ENCODE assay signal across 34 cellular contexts in the genomic region with DNA sequence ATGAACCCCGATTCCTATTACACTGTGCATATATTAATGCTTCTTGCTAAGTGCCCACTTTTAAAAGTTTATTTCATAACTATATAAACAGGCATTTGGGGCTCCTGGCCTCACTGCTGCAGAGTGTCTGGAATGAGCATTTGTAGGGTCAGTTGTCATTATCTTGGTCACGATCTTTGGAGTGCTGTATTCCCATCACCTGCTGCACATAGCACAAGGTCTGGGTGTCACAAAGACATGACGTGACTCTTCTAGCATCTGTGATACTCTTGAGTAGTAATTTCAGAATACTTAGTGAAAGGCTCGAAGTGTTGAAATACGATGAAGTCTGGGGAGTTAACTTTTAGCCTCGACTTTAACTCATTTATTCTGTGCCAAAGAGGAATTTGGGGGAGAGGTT.
"Had no signal": no experiment of that assay in that cellular context is flagged by ENCODE, and none has a peak within 500 bp of the region (broad histone marks: within the 10 kb centered on the region; RNA-seq: fewer than 3 reads in every experiment).

No MANE protein-coding gene starts in this region.

- H3K4me3 ChIP-seq: adrenal gland, body of pancreas, gastrocnemius medialis, heart left ventricle had no signal

- H3K27me3 Mint-ChIP-seq: activated CD4-positive, alpha-beta memory T cell treated with anti-CD3 and anti-CD28 coated beads for 36 hours; activated CD4-positive, alpha-beta T cell treated with anti-CD3 and anti-CD28 coated beads for 36 hours; activated CD4-positive, alpha-beta T cell treated with anti-CD3 and anti-CD28 coated beads, Interleukin-2, amount 10 ng/mL, durations not matched to agents 24 days and 14 days; activated CD8-positive, alpha-beta memory T cell treated with anti-CD3 and anti-CD28 coated beads, Interleukin-2, amount 10 ng/mL, durations not matched to agents 7 days and 5 days; activated naive CD4-positive, alpha-beta T cell treated with anti-CD3 and anti-CD28 coated beads, Interleukin-2, amount 50 U/mL, for 24 hours; activated naive CD8-positive, alpha-beta T cell treated with anti-CD3 and anti-CD28 coated beads for 36 hours; activated naive CD8-positive, alpha-beta T cell treated with anti-CD3 and anti-CD28 coated beads, Interleukin-2, amount 50 U/mL, for 24 hours; T-helper 17 cell had no signal

- H3K9me3 Mint-ChIP-seq: activated naive CD8-positive, alpha-beta T cell treated with anti-CD3 and anti-CD28 coated beads, Interleukin-2, amount 50 U/mL, for 24 hours had no signal

- ATAC-seq: activated CD4-positive, alpha-beta T cell treated with anti-CD3 and anti-CD28 coated beads for 36 hours; activated CD8-positive, alpha-beta memory T cell treated with anti-CD3 and anti-CD28 coated beads, Interleukin-2, amount 10 ng/mL, durations not matched to agents 7 days and 5 days; activated CD8-positive, alpha-beta T cell treated with anti-CD3 and anti-CD28 coated beads, Interleukin-2, amount 10 ng/mL, durations not matched to agents 7 days and 5 days; activated naive CD8-positive, alpha-beta T cell treated with anti-CD3 and anti-CD28 coated beads, Interleukin-2, amount 50 U/mL, for 24 hours; body of pancreas; esophagus mucosa; foreskin keratinocyte; gastrocnemius medialis; heart left ventricle; T-helper 17 cell had no signal

- H3K27ac ChIP-seq: adrenal gland, body of pancreas, epithelial cell of prostate, foreskin keratinocyte, gastrocnemius medialis, heart left ventricle had no signal

- H3K4me1 ChIP-seq: adrenal gland, foreskin keratinocyte, gastrocnemius medialis, heart left ventricle had no signal

- H3K27me3 ChIP-seq: adrenal gland, foreskin keratinocyte, gastrocnemius medialis, heart left ventricle had no signal

- DNase-seq: activated CD4-positive, alpha-beta memory T cell treated with anti-CD3 and anti-CD28 coated beads for 36 hours; activated CD4-positive, alpha-beta T cell treated with anti-CD3 and anti-CD28 coated beads for 36 hours; activated CD4-positive, alpha-beta T cell treated with anti-CD3 and anti-CD28 coated beads, Interleukin-2, amount 10 ng/mL, durations not matched to agents 24 days and 14 days; activated CD4-positive, CD25-positive, alpha-beta regulatory T cell; activated CD4-positive, CD25-positive, alpha-beta regulatory T cell treated with anti-CD3 and anti-CD28 coated beads, Interleukin-2, amount 50 U/mL, for 72 hours; activated CD8-positive, alpha-beta memory T cell treated with anti-CD3 and anti-CD28 coated beads, Interleukin-2, amount 10 ng/mL, durations not matched to agents 7 days and 5 days; activated CD8-positive, alpha-beta memory T cell treated with anti-CD3 and anti-CD28 coated beads, Interleukin-2, amount 50 U/mL, for 4 hours; activated CD8-positive, alpha-beta T cell treated with anti-CD3 and anti-CD28 coated beads, Interleukin-2, amount 10 ng/mL, durations not matched to agents 7 days and 5 days; activated effector memory CD4-positive, alpha-beta T cell treated with anti-CD3 and anti-CD28 coated beads, Interleukin-2, amount 50 U/mL, for 16 hours; activated naive CD4-positive, alpha-beta T cell treated with anti-CD3 and anti-CD28 coated beads for 36 hours; activated naive CD8-positive, alpha-beta T cell treated with anti-CD3 and anti-CD28 coated beads for 36 hours; activated naive CD8-positive, alpha-beta T cell treated with anti-CD3 and anti-CD28 coated beads, Interleukin-2, amount 50 U/mL, for 24 hours; activated T-cell treated with anti-CD3 and anti-CD28 coated beads, Interleukin-2, amount 50 U/mL, for 1 hour; activated T-cell treated with anti-CD3 and anti-CD28 coated beads, Interleukin-2, amount 50 U/mL, for 48 hours; adrenal gland; amygdala; aorta; body of pancreas; caudate nucleus; cortex of kidney; effector CD8-positive, alpha-beta T cell; foreskin keratinocyte; gastrocnemius medialis; glutamatergic neuron; heart left ventricle; T-helper 1 cell; T-helper 17 cell; T1000 had no signal

- H3K36me3 Mint-ChIP-seq: activated CD4-positive, alpha-beta memory T cell treated with anti-CD3 and anti-CD28 coated beads for 36 hours; activated CD8-positive, alpha-beta memory T cell treated with anti-CD3 and anti-CD28 coated beads, Interleukin-2, amount 10 ng/mL, durations not matched to agents 7 days and 5 days; activated naive CD4-positive, alpha-beta T cell treated with anti-CD3 and anti-CD28 coated beads, Interleukin-2, amount 50 U/mL, for 24 hours; activated naive CD8-positive, alpha-beta T cell treated with anti-CD3 and anti-CD28 coated beads for 36 hours had no signal

- H3K36me3 ChIP-seq: adrenal gland, gastrocnemius medialis, heart left ventricle had no signal

- H3K9me3 ChIP-seq: adrenal gland, body of pancreas, gastrocnemius medialis, heart left ventricle had no signal

- H3K4me3 Mint-ChIP-seq: activated CD4-positive, alpha-beta memory T cell treated with anti-CD3 and anti-CD28 coated beads for 36 hours; activated CD4-positive, alpha-beta T cell treated with anti-CD3 and anti-CD28 coated beads for 36 hours; activated CD4-positive, alpha-beta T cell treated with anti-CD3 and anti-CD28 coated beads, Interleukin-2, amount 10 ng/mL, durations not matched to agents 24 days and 14 days; activated CD8-positive, alpha-beta memory T cell treated with anti-CD3 and anti-CD28 coated beads, Interleukin-2, amount 10 ng/mL, durations not matched to agents 7 days and 5 days; activated CD8-positive, alpha-beta T cell treated with anti-CD3 and anti-CD28 coated beads, Interleukin-2, amount 10 ng/mL, durations not matched to agents 7 days and 5 days; activated naive CD4-positive, alpha-beta T cell treated with anti-CD3 and anti-CD28 coated beads for 36 hours; activated naive CD4-positive, alpha-beta T cell treated with anti-CD3 and anti-CD28 coated beads, Interleukin-2, amount 50 U/mL, for 24 hours; activated naive CD8-positive, alpha-beta T cell treated with anti-CD3 and anti-CD28 coated beads for 36 hours; activated naive CD8-positive, alpha-beta T cell treated with anti-CD3 and anti-CD28 coated beads, Interleukin-2, amount 50 U/mL, for 24 hours; activated T-helper 1 cell treated with anti-CD3 and anti-CD28 coated beads, Interleukin-12 subunit alpha, Interleukin-12 subunit beta, Interleukin-2, Interleukin-4 antibody, amounts not matched to agents 30 ng/mL and 10 ng/mL and 1 ng/mL, durations not matched to agents 14 hours and 24 hours and 36 hours; T-helper 17 cell; T-helper 2 cell treated with Interferon-gamma antibody and Interleukin-4, amounts not matched to agents 5 μg/mL and 100 μg/mL, for 36 hours had no signal

- H3K27ac Mint-ChIP-seq: activated CD4-positive, alpha-beta memory T cell treated with anti-CD3 and anti-CD28 coated beads for 36 hours; activated CD4-positive, alpha-beta T cell treated with anti-CD3 and anti-CD28 coated beads for 36 hours; activated CD4-positive, alpha-beta T cell treated with anti-CD3 and anti-CD28 coated beads, Interleukin-2, amount 10 ng/mL, durations not matched to agents 24 days and 14 days; activated CD8-positive, alpha-beta memory T cell treated with anti-CD3 and anti-CD28 coated beads, Interleukin-2, amount 10 ng/mL, durations not matched to agents 7 days and 5 days; activated CD8-positive, alpha-beta T cell treated with anti-CD3 and anti-CD28 coated beads, Interleukin-2, amount 10 ng/mL, durations not matched to agents 7 days and 5 days; activated naive CD4-positive, alpha-beta T cell treated with anti-CD3 and anti-CD28 coated beads for 36 hours; activated naive CD4-positive, alpha-beta T cell treated with anti-CD3 and anti-CD28 coated beads, Interleukin-2, amount 50 U/mL, for 24 hours; activated naive CD8-positive, alpha-beta T cell treated with anti-CD3 and anti-CD28 coated beads for 36 hours; activated naive CD8-positive, alpha-beta T cell treated with anti-CD3 and anti-CD28 coated beads, Interleukin-2, amount 50 U/mL, for 24 hours; activated T-helper 1 cell treated with anti-CD3 and anti-CD28 coated beads, Interleukin-12 subunit alpha, Interleukin-12 subunit beta, Interleukin-2, Interleukin-4 antibody, amounts not matched to agents 30 ng/mL and 10 ng/mL and 1 ng/mL, durations not matched to agents 14 hours and 24 hours and 36 hours; activated T-helper 2 cell treated with anti-CD3 and anti-CD28 coated beads, Interferon-gamma antibody, Interleukin-2, Interleukin-4, amounts not matched to agents 10 μg/mL and 5 μg/mL and 100 μg/mL, durations not matched to agents 14 hours and 24 hours and 36 hours; T-helper 17 cell; T-helper 2 cell treated with Interferon-gamma antibody and Interleukin-4, amounts not matched to agents 5 μg/mL and 100 μg/mL, for 36 hours had no signal

- H3K4me1 Mint-ChIP-seq: activated CD4-positive, alpha-beta T cell treated with anti-CD3 and anti-CD28 coated beads for 36 hours; activated CD4-positive, alpha-beta T cell treated with anti-CD3 and anti-CD28 coated beads, Interleukin-2, amount 10 ng/mL, durations not matched to agents 24 days and 14 days; activated CD8-positive, alpha-beta memory T cell treated with anti-CD3 and anti-CD28 coated beads, Interleukin-2, amount 10 ng/mL, durations not matched to agents 7 days and 5 days; activated naive CD4-positive, alpha-beta T cell treated with anti-CD3 and anti-CD28 coated beads, Interleukin-2, amount 50 U/mL, for 24 hours; activated naive CD8-positive, alpha-beta T cell treated with anti-CD3 and anti-CD28 coated beads for 36 hours; activated naive CD8-positive, alpha-beta T cell treated with anti-CD3 and anti-CD28 coated beads, Interleukin-2, amount 50 U/mL, for 24 hours; T-helper 17 cell had no signal
